8 cellular contexts compared by ENCODE assay signal in genomic region chr9:68999393-69000105, GRCh38. TPM values are rescaled to one million over a fixed set of nuclear protein-coding genes. Genes with fewer than 3 reads are reported as not detected.
DNase-seq lines count a peak whose midpoint lies in the region; ATAC-seq, FAIRE-seq and TF ChIP-seq lines count a peak whose summit lies in the region.

No MANE protein-coding gene starts in this region.

- H3K9me3 Mint-ChIP-seq in nephron = no peaks in the 10 kb centered on the region

- TF ChIP-seq POLR2A in esophagus squamous epithelium (IDR thresholded peaks at IDR 0.05) (no peak), suprapubic skin (IDR thresholded peaks at IDR 0.05) (no peak)

- no peak for FAIRE-seq in HTR-8/SVneo (lab: Jason Lieb, UNC)

- no peak overlapping the region for H3K4me3 ChIP-seq in esophagus squamous epithelium
- no peak overlapping the region for H3K4me3 ChIP-seq in suprapubic skin

- H3K4me1 ChIP-seq in esophagus squamous epithelium (no peaks in the 10 kb centered on the region), suprapubic skin (no peaks in the 10 kb centered on the region)

- ATAC-seq in GM21390 (IDR thresholded peaks at IDR 0.05; ENCODE audit: unreplicated experiment) = peak; percentile 83

- H3K9me3 ChIP-seq in esophagus squamous epithelium = no peaks in the 10 kb centered on the region
- no peaks in the 10 kb centered on the region for H3K9me3 ChIP-seq in suprapubic skin

- intact Hi-C loops in esophagus squamous epithelium (cut with DNase I) = loop anchor here (5.0 kb wide), 1 partner anchor 417 kb away; no protein-coding TSS in a partner anchor

- peaks cover 0 to 3% (median 1%) of the 10 kb centered on the region in 4 donors for H3K27me3 ChIP-seq in esophagus squamous epithelium
- H3K27me3 ChIP-seq in suprapubic skin = peaks cover 22% of the 10 kb centered on the region

- H3K4me1 Mint-ChIP-seq in nephron = peaks cover 24% of the 10 kb centered on the region

- TF ChIP-seq CTCF in esophagus squamous epithelium (IDR thresholded peaks at IDR 0.05) (peak; percentile 38 to 79 (median 64)), nephron (IDR thresholded peaks at IDR 0.05; ENCODE audit: unreplicated experiment in 3 of 3) (peak; percentile 78 to 80 (median 79)), suprapubic skin (IDR thresholded peaks at IDR 0.05) (peak; percentile 42 to 68)

- no peaks in the 10 kb centered on the region for H3K36me3 ChIP-seq in esophagus squamous epithelium
- no peaks in the 10 kb centered on the region for H3K36me3 ChIP-seq in suprapubic skin

- TF ChIP-seq EP300 in suprapubic skin (IDR thresholded peaks at IDR 0.05) = no peak

- H3K27ac ChIP-seq in esophagus squamous epithelium = no peak overlapping the region
- H3K27ac ChIP-seq in suprapubic skin = no peak overlapping the region

- H3K27me3 Mint-ChIP-seq in nephron (ENCODE audit: low read depth) = peaks cover 23% of the 10 kb centered on the region

- peak overlapping the region in 2 of 3 experiments; percentile 72 to 87 for H3K27ac Mint-ChIP-seq in nephron

- DNase-seq in DMS114 treated with DMSO at 0.1 percent for 48 hours (lab: John Stamatoyannopoulos, UW; ENCODE audit: unreplicated experiment) (peak; percentile 26), HTR-8/SVneo (ENCODE audit: insufficient read length, low spot score) (peak; percentile 38), OCI-M1 (lab: John Stamatoyannopoulos, UW) (peak; percentile 90), esophagus squamous epithelium (lab: John Stamatoyannopoulos, UW) (no peak), suprapubic skin (ENCODE audit: low spot score in 2 of 2) (no peak)
- DNase-seq in activated T-cell treated with anti-CD3 and anti-CD28 coated beads, Interleukin-2, amount 50 U/mL, for 1 hour = peak; percentile 45

- no peak overlapping the region for H3K4me3 Mint-ChIP-seq in nephron

- H3K36me3 Mint-ChIP-seq in nephron (ENCODE audit: low read depth) = no peaks in the 10 kb centered on the region

- 29 to 37% methylated on average over 10 of the region's 10 CpGs for WGBS in esophagus squamous epithelium, 2 donors
- 29% methylated on average over 10 of the region's 10 CpGs for WGBS in suprapubic skin

RNA-seq across cellular contexts. Expression of gene PRKACG, which starts 14.4 kb away (rescaled TPM):
- total RNA-seq in esophagus squamous epithelium (not detected), suprapubic skin (not detected)

RNA-seq across cellular contexts. Expression of gene FXN, which starts 36.0 kb away (rescaled TPM):
- total RNA-seq in esophagus squamous epithelium = 1 to 10 TPM; 1.8 to 6.1 (median 3.9) TPM
- total RNA-seq in suprapubic skin = 10 to 100 TPM in 1 of 4 donors, 1 to 10 TPM in 3; 2.3 to 11.1 (median 5.6) TPM

Comparison
In these comparisons a context has a peak if more than half of its experiments do, and no peak if none do; other contexts are left out.
1. DNase-seq: peak in DMS114 treated with DMSO at 0.1 percent for 48 hours (single experiment), HTR-8/SVneo (single experiment), OCI-M1 (single experiment) and activated T-cell treated with anti-CD3 and anti-CD28 coated beads, Interleukin-2, amount 50 U/mL, for 1 hour (single experiment); none in esophagus squamous epithelium (single experiment) and suprapubic skin (0 of 2).
2. Peak in every context shown above with its lines, with median percentiles within 50 percentile points of each other: CTCF ChIP-seq.